10 cellular contexts compared by ENCODE assay signal in genomic region chr3:128800241-128801187, GRCh38.
DNase-seq lines count a peak whose midpoint lies in the region; ATAC-seq and TF ChIP-seq lines count a peak whose summit lies in the region.
"Had no signal": no experiment of that assay in that cellular context is flagged by ENCODE, and none has a peak within 500 bp of the region (broad histone marks: within the 10 kb centered on the region; RNA-seq: fewer than 3 reads in every experiment).

No MANE protein-coding gene starts in this region.

- H3K4me2 ChIP-seq in KMS-11 = peak overlapping the region; percentile 27

- H3K36me3 Mint-ChIP-seq in activated T-helper 2 cell treated with anti-CD3 and anti-CD28 coated beads, Interferon-gamma antibody, Interleukin-2, Interleukin-4, amounts not matched to agents 10 μg/mL and 5 μg/mL and 100 μg/mL, durations not matched to agents 14 hours and 24 hours and 36 hours (ENCODE audit: low read depth) = peaks cover 55% of the 10 kb centered on the region
- peaks cover 74% of the 10 kb centered on the region for H3K36me3 Mint-ChIP-seq in MCF 10A (ENCODE audit: insufficient read depth, unreplicated experiment)

- DNase-seq in activated T-helper 2 cell treated with anti-CD3 and anti-CD28 coated beads, Interferon-gamma antibody, Interleukin-2, Interleukin-4, amounts not matched to agents 10 μg/mL and 5 μg/mL and 100 μg/mL, durations not matched to agents 14 hours and 24 hours and 36 hours (ENCODE audit: low spot score) = no peak
- DNase-seq in right cardiac atrium (peak in 1 of 3 donors; percentile 65), NCI-H82 (lab: John Stamatoyannopoulos, UW) (no peak), amniotic stem cell (lab: John Stamatoyannopoulos, UW) (no peak), MCF 10A (ENCODE audit: unreplicated experiment) (no peak), uterus (no peak)
- peak; percentile 46 to 58 (median 55) for DNase-seq in stimulated activated CD4-positive, alpha-beta T cell treated with anti-CD3 and anti-CD28 coated beads, TNF-alpha, amount 100 ng/mL, for 48 hours (ENCODE audit: low read depth in 3 of 3)
- DNase-seq: NCI-H2081 had no signal

- 61% methylated on average over 9 of the region's 9 CpGs for WGBS in right cardiac atrium

- peak overlapping the region; percentile 65 for H3K4me3 Mint-ChIP-seq in activated T-helper 2 cell treated with anti-CD3 and anti-CD28 coated beads, Interferon-gamma antibody, Interleukin-2, Interleukin-4, amounts not matched to agents 10 μg/mL and 5 μg/mL and 100 μg/mL, durations not matched to agents 14 hours and 24 hours and 36 hours (ENCODE audit: low read depth)
- no peak overlapping the region for H3K4me3 Mint-ChIP-seq in MCF 10A (ENCODE audit: unreplicated experiment)

- H3K4me1 ChIP-seq in KMS-11 (ENCODE audit: low read depth, poor library complexity, severe bottlenecking) (peaks cover 56% of the 10 kb centered on the region), right cardiac atrium (ENCODE audit: control insufficient read depth, insufficient read depth, low read length) (peaks cover 4% of the 10 kb centered on the region), uterus (peaks cover 0 to 5% of the 10 kb centered on the region in 2 donors)

- no peak overlapping the region for H3K4me3 ChIP-seq in KMS-11 (IDR thresholded peaks at IDR 0.05; ENCODE audit: insufficient read depth, low read depth, low read length)
- no peak overlapping the region for H3K4me3 ChIP-seq in right cardiac atrium (ENCODE audit: low read length)
- H3K4me3 ChIP-seq in uterus = no peak overlapping the region
- H3K4me3 ChIP-seq: skin epidermis had no signal

- TF ChIP-seq POLR2A in uterus (IDR thresholded peaks at IDR 0.05) = no peak

- peaks cover 67% of the 10 kb centered on the region for H3K4me1 Mint-ChIP-seq in activated T-helper 2 cell treated with anti-CD3 and anti-CD28 coated beads, Interferon-gamma antibody, Interleukin-2, Interleukin-4, amounts not matched to agents 10 μg/mL and 5 μg/mL and 100 μg/mL, durations not matched to agents 14 hours and 24 hours and 36 hours (ENCODE audit: low read depth)
- peaks cover 26% of the 10 kb centered on the region for H3K4me1 Mint-ChIP-seq in MCF 10A (ENCODE audit: insufficient read depth, unreplicated experiment)

- H3K36me3 ChIP-seq in KMS-11 (ENCODE audit: insufficient read depth) (no peaks in the 10 kb centered on the region), uterus (no peaks in the 10 kb centered on the region)

- peak overlapping the region; percentile 98 for H3K27ac Mint-ChIP-seq in activated T-helper 2 cell treated with anti-CD3 and anti-CD28 coated beads, Interferon-gamma antibody, Interleukin-2, Interleukin-4, amounts not matched to agents 10 μg/mL and 5 μg/mL and 100 μg/mL, durations not matched to agents 14 hours and 24 hours and 36 hours
- H3K27ac Mint-ChIP-seq in MCF 10A (ENCODE audit: low read depth, unreplicated experiment) = no peak overlapping the region

- intact Hi-C loops in activated T-helper 2 cell treated with anti-CD3 and anti-CD28 coated beads, Interferon-gamma antibody, Interleukin-2, Interleukin-4, amounts not matched to agents 10 μg/mL and 5 μg/mL and 100 μg/mL, durations not matched to agents 14 hours and 24 hours and 36 hours (cut with micrococcal nuclease) = loop anchor here (5.0 to 10.0 kb wide), 2 partner anchors 317 to 434 kb away; no protein-coding TSS in a partner anchor
- intact Hi-C loops in right cardiac atrium (cut with DNase I) = no loop called here
- intact Hi-C loops in MCF 10A (cut with micrococcal nuclease) = no loop called here
- intact Hi-C loops in uterus (cut with DNase I; ENCODE audit: low total_unique reads) = no loop called here

- H3K79me2 ChIP-seq in KMS-11 (ENCODE audit: insufficient read depth, low read depth) = peaks cover 17% of the 10 kb centered on the region

- POLR2A ChIA-PET in MCF 10A (lab: Yijun Ruan, JAX) = interaction anchor here (1.7 kb wide), 1 partner anchor 74 kb away, joined by 4 read pairs; no protein-coding TSS in a partner anchor

- BruUV-seq in MCF 10A (replicated peaks; lab: Mats Ljungman, UMichigan) = no TSS peak

- ATAC-seq in right cardiac atrium = peak; percentile 70 to 82

- no peaks in the 10 kb centered on the region for H3K9me3 Mint-ChIP-seq in activated T-helper 2 cell treated with anti-CD3 and anti-CD28 coated beads, Interferon-gamma antibody, Interleukin-2, Interleukin-4, amounts not matched to agents 10 μg/mL and 5 μg/mL and 100 μg/mL, durations not matched to agents 14 hours and 24 hours and 36 hours
- H3K9me3 Mint-ChIP-seq in MCF 10A (ENCODE audit: unreplicated experiment) = no peaks in the 10 kb centered on the region

- H3K27me3 ChIP-seq in KMS-11 (ENCODE audit: insufficient read depth, low read depth) (no peaks in the 10 kb centered on the region), right cardiac atrium (ENCODE audit: control insufficient read depth, insufficient read depth) (no peaks in the 10 kb centered on the region), uterus (no peaks in the 10 kb centered on the region)

- CTCF ChIA-PET in MCF 10A (lab: Yijun Ruan, JAX) = interaction anchor here (7.8 kb wide), 1 partner anchor 120 kb away, joined by 124 read pairs; no protein-coding TSS in a partner anchor

- H4K20me1 ChIP-seq in KMS-11 (ENCODE audit: insufficient read depth) = no peaks in the 10 kb centered on the region

- TF ChIP-seq CTCF in KMS-11 (conservative IDR thresholded peaks at IDR 0.05; ENCODE audit: low read depth, low read length) (no peak), MCF 10A (IDR thresholded peaks at IDR 0.05; ENCODE audit: unreplicated experiment) (no peak), uterus (IDR thresholded peaks at IDR 0.05) (no peak)

- H3K27ac ChIP-seq in KMS-11 = peak overlapping the region; percentile 36; the same call in 1 of the 2 replicates
- H3K27ac ChIP-seq in right cardiac atrium (ENCODE audit: low read length) = peak overlapping the region; percentile 98
- peak overlapping the region in 1 of 2 donors; percentile 16 for H3K27ac ChIP-seq in uterus

- H3K9ac ChIP-seq in KMS-11 = no peak overlapping the region

- H2AFZ ChIP-seq in KMS-11 (ENCODE audit: low read depth) = no peak overlapping the region

- H3K9me3 ChIP-seq in right cardiac atrium (ENCODE audit: control insufficient read depth, low read length) (no peaks in the 10 kb centered on the region), uterus (no peaks in the 10 kb centered on the region)

- H3K27me3 Mint-ChIP-seq in activated T-helper 2 cell treated with anti-CD3 and anti-CD28 coated beads, Interferon-gamma antibody, Interleukin-2, Interleukin-4, amounts not matched to agents 10 μg/mL and 5 μg/mL and 100 μg/mL, durations not matched to agents 14 hours and 24 hours and 36 hours (ENCODE audit: low read depth) = no peaks in the 10 kb centered on the region
- H3K27me3 Mint-ChIP-seq in MCF 10A (ENCODE audit: insufficient read depth, unreplicated experiment) = no peaks in the 10 kb centered on the region

Comparison
In these comparisons a context has a peak if more than half of its experiments do, and no peak if none do; other contexts are left out.
1. DNase-seq: peak in stimulated activated CD4-positive, alpha-beta T cell treated with anti-CD3 and anti-CD28 coated beads, TNF-alpha, amount 100 ng/mL, for 48 hours (3 of 3); none in activated T-helper 2 cell treated with anti-CD3 and anti-CD28 coated beads, Interferon-gamma antibody, Interleukin-2, Interleukin-4, amounts not matched to agents 10 μg/mL and 5 μg/mL and 100 μg/mL, durations not matched to agents 14 hours and 24 hours and 36 hours (single experiment), NCI-H82 (single experiment), amniotic stem cell (single experiment), MCF 10A (single experiment) and uterus (0 of 2).